ENCODE assay signal across 27 cellular contexts in the genomic region with DNA sequence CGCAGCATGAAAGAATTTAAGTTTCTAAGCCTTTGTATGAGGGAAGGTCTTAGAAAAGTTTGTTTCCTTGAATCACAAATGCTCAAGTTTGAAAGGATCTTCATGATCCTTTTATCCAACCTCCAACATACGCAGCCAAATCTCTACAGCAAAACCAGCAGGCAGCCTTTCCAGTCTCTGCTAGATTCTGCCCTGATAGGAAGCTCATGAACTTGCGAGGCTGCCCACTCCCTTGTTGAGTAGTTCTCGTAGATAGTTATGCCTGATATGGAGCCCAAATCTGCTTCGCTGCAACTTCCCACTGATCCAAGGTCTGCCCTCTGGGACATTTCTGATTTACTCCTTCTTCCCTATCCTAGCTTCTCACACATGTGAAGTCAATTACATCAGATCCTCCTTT.
"Had no signal": no experiment of that assay in that cellular context is flagged by ENCODE, and none has a peak within 500 bp of the region (broad histone marks: within the 10 kb centered on the region; RNA-seq: fewer than 3 reads in every experiment).

No MANE protein-coding gene starts in this region.

- H3K4me3 ChIP-seq: coronary artery, esophagus squamous epithelium, heart right ventricle, lower lobe of right lung, prostate gland, right atrium auricular region, testis, tibial artery, upper lobe of left lung had no signal

- H3K4me1 Mint-ChIP-seq: immature natural killer cell; naive thymus-derived CD4-positive, alpha-beta T cell; stimulated activated effector memory CD8-positive, alpha-beta T cell treated with anti-CD3 and anti-CD28 coated beads, Interleukin-12 subunit alpha, Interleukin-12 subunit beta, amount 100 ng/mL, for 72 hours had no signal

- ATAC-seq: heart right ventricle; left ventricle myocardium superior; lower lobe of right lung; naive thymus-derived CD4-positive, alpha-beta T cell; sciatic nerve; stimulated activated effector memory CD8-positive, alpha-beta T cell treated with anti-CD3 and anti-CD28 coated beads, Interleukin-12 subunit alpha, Interleukin-12 subunit beta, amount 100 ng/mL, for 72 hours had no signal

- H3K27ac Mint-ChIP-seq: immature natural killer cell; naive thymus-derived CD4-positive, alpha-beta T cell; nephron progenitor cell; stimulated activated effector memory CD8-positive, alpha-beta T cell treated with anti-CD3 and anti-CD28 coated beads, Interleukin-12 subunit alpha, Interleukin-12 subunit beta, amount 100 ng/mL, for 72 hours had no signal

- H3K4me3 Mint-ChIP-seq: immature natural killer cell; naive thymus-derived CD4-positive, alpha-beta T cell; nephron progenitor cell; stimulated activated effector memory CD8-positive, alpha-beta T cell treated with anti-CD3 and anti-CD28 coated beads, Interleukin-12 subunit alpha, Interleukin-12 subunit beta, amount 100 ng/mL, for 72 hours had no signal

- H3K4me1 ChIP-seq: lower lobe of right lung, prostate gland, testis, upper lobe of left lung had no signal

- H3K27ac ChIP-seq: coronary artery, esophagus squamous epithelium, heart right ventricle, lower lobe of right lung, prostate gland, right atrium auricular region, testis, tibial artery, upper lobe of left lung had no signal

- H3K36me3 ChIP-seq: esophagus squamous epithelium, heart right ventricle, lower lobe of right lung, prostate gland, right atrium auricular region, tibial artery, upper lobe of left lung had no signal

- DNase-seq: dermis blood vessel endothelial cell; effector memory CD4-positive, alpha-beta T cell; erythroblast; esophagus squamous epithelium; foreskin melanocyte; glutamatergic neuron; heart right ventricle; hypothalamus; immature natural killer cell; left ventricle myocardium superior; lower lobe of right lung; midbrain; naive thymus-derived CD4-positive, alpha-beta T cell; nephron progenitor cell; nucleus accumbens; stimulated activated CD4-positive, alpha-beta T cell treated with anti-CD3 and anti-CD28 coated beads, Interleukin-2, amount 100 ng/mL, for 24 hours; stimulated activated CD4-positive, alpha-beta T cell treated with anti-CD3 and anti-CD28 coated beads, Interleukin-4, amount 100 ng/mL, for 24 hours; stimulated activated naive CD4-positive, alpha-beta T cell treated with Interleukin-2 at 50 U/mL for 16 hours; substantia nigra; testis; tibial artery; upper lobe of left lung had no signal

- H3K9me3 ChIP-seq: esophagus squamous epithelium, heart right ventricle, lower lobe of right lung, prostate gland, right atrium auricular region, testis, tibial artery, upper lobe of left lung had no signal

- H3K27me3 ChIP-seq: esophagus squamous epithelium, heart right ventricle, right atrium auricular region, testis, tibial artery, upper lobe of left lung had no signal

- H3K9me3 Mint-ChIP-seq: nephron progenitor cell; stimulated activated effector memory CD8-positive, alpha-beta T cell treated with anti-CD3 and anti-CD28 coated beads, Interleukin-12 subunit alpha, Interleukin-12 subunit beta, amount 100 ng/mL, for 72 hours had no signal
